In the genomic region with DNA sequence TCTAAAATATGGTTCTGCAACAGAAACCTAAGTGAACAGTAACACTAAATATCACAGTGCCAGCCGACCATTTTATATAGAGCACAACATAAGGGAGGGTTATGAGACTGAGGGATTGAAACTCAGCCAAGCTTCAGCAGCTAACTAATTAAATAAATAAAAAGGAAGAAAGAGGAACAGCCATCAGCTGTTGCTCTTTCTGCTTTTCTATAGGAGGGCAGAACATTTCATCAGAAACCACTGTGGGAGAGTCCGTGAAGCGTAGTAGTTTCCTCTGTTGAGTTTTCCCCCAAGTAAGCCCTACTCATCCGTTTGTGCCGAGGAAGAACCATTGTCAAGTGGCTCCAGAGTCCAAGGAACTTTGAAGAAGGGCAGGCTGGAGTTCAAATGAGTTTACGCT, we compare ENCODE assay signal across 17 cellular contexts.
DNase-seq lines count a peak whose midpoint lies in the region; ATAC-seq and TF ChIP-seq lines count a peak whose summit lies in the region.
"Had no signal": no experiment of that assay in that cellular context is flagged by ENCODE, and none has a peak within 500 bp of the region (broad histone marks: within the 10 kb centered on the region; RNA-seq: fewer than 3 reads in every experiment).

No MANE protein-coding gene starts in this region.

- no peak overlapping the region for H3K27ac ChIP-seq in Peyer's patch
- H3K27ac ChIP-seq: PC-9 had no signal

- BruUV-seq in Caco-2 (replicated peaks; lab: Mats Ljungman, UMichigan) = no TSS peak

- H3K4me3 Mint-ChIP-seq in Caco-2 (ENCODE audit: unreplicated experiment) = no peak overlapping the region
- H3K4me3 Mint-ChIP-seq: CD14-positive monocyte, IgD-negative memory B cell, T-cell had no signal

- H3K4me1 Mint-ChIP-seq in Caco-2 (ENCODE audit: low read depth, unreplicated experiment) = no peaks in the 10 kb centered on the region
- H3K4me1 Mint-ChIP-seq: CD14-positive monocyte, IgD-negative memory B cell, T-cell had no signal

- CTCF ChIA-PET in Caco-2 (lab: Charles Lee) = no interaction called here

- no peaks in the 10 kb centered on the region for H3K9me3 Mint-ChIP-seq in Caco-2 (ENCODE audit: unreplicated experiment)

- ATAC-seq in GM18873 (IDR thresholded peaks at IDR 0.05; ENCODE audit: low FRiP score, unreplicated experiment) = no peak
- ATAC-seq: T-cell had no signal

- H3K4me1 ChIP-seq in Peyer's patch (no peaks in the 10 kb centered on the region), Caco-2 (no peaks in the 10 kb centered on the region)
- H3K4me1 ChIP-seq: HAP-1 had no signal

- no peaks in the 10 kb centered on the region for H3K27me3 Mint-ChIP-seq in Caco-2 (ENCODE audit: insufficient read depth, unreplicated experiment)
- H3K27me3 Mint-ChIP-seq: IgD-negative memory B cell, T-cell had no signal

- H3K4me3 ChIP-seq in Peyer's patch = no peak overlapping the region
- no peak overlapping the region for H3K4me3 ChIP-seq in Caco-2 (ENCODE audit: low read depth, low read length)
- H3K4me3 ChIP-seq: HAP-1, PC-9 had no signal

- H3K36me3 ChIP-seq in Peyer's patch (peaks cover 0 to 34% (median 0%) of the 10 kb centered on the region in 3 donors), Caco-2 (ENCODE audit: control insufficient read depth, insufficient read depth, low read length) (no peaks in the 10 kb centered on the region)
- H3K36me3 ChIP-seq: HAP-1 had no signal

- no peak for TF ChIP-seq CTCF in Peyer's patch (IDR thresholded peaks at IDR 0.05)
- TF ChIP-seq CTCF in Caco-2 (IDR thresholded peaks at IDR 0.05; ENCODE audit: insufficient read depth in 1 of 2, low read depth in 1 of 2, low read length in 1 of 2, severe bottlenecking in 1 of 2, unreplicated experiment in 1 of 2) = no peak

- H3K27ac Mint-ChIP-seq in Caco-2 (ENCODE audit: unreplicated experiment) = no peak overlapping the region
- H3K27ac Mint-ChIP-seq: CD14-positive monocyte, T-cell had no signal

- TF ChIP-seq POLR2A in Peyer's patch (IDR thresholded peaks at IDR 0.05) = no peak

- POLR2A ChIA-PET in Caco-2 (lab: Charles Lee) = no interaction called here

- intact Hi-C loops in Caco-2 (cut with micrococcal nuclease; ENCODE audit: unreplicated experiment) = no loop called here

- H3K9me3 ChIP-seq in Peyer's patch (no peaks in the 10 kb centered on the region), Caco-2 (no peaks in the 10 kb centered on the region)
- H3K9me3 ChIP-seq: HAP-1 had no signal

- H3K36me3 Mint-ChIP-seq in Caco-2 (ENCODE audit: insufficient read depth, unreplicated experiment) = no peaks in the 10 kb centered on the region
- H3K36me3 Mint-ChIP-seq: CD14-positive monocyte, IgD-negative memory B cell, T-cell had no signal

- H3K27me3 ChIP-seq in Peyer's patch (no peaks in the 10 kb centered on the region), Caco-2 (replicated peaks; ENCODE audit: control insufficient read depth, insufficient read depth, low read length) (no peaks in the 10 kb centered on the region)

- DNase-seq in Kasumi-1 (lab: John Stamatoyannopoulos, UW) (peak; percentile 8 to 30), OCI-M1 (lab: John Stamatoyannopoulos, UW) (peak; percentile 36), kidney tubule cell (ENCODE audit: low spot score) (peak; percentile 28), renal cortical epithelial cell (ENCODE audit: low read depth) (peak; percentile 16), Peyer's patch (no peak), Caco-2 (no peak)
- no peak for DNase-seq in stimulated activated CD4-positive, alpha-beta T cell treated with anti-CD3 and anti-CD28 coated beads, Interleukin-12 subunit alpha, Interleukin-12 subunit beta, amount 100 ng/mL, for 4 hours
- DNase-seq: DMS153, NCI-H1436, NCI-H2029 treated with DMSO at 0.1 percent for 48 hours, NCI-H510A, PC-9, T-cell had no signal

Comparison
In these comparisons a context has a peak if more than half of its experiments do, and no peak if none do; other contexts are left out.
1. DNase-seq: peak in Kasumi-1 (2 of 2), OCI-M1 (single experiment), kidney tubule cell (single experiment) and renal cortical epithelial cell (single experiment); none in Peyer's patch (0 of 3), stimulated activated CD4-positive, alpha-beta T cell treated with anti-CD3 and anti-CD28 coated beads, Interleukin-12 subunit alpha, Interleukin-12 subunit beta, amount 100 ng/mL, for 4 hours (single experiment) and Caco-2 (0 of 2).